In genomic region chr2:13128139-13128538, GRCh38 we compare ENCODE assay signal across 20 cellular contexts.
A peak's percentile ranks its signal among the peaks of the same experiment; 100 is the strongest.
DNase-seq lines count a peak whose midpoint lies in the region; ATAC-seq and TF ChIP-seq lines count a peak whose summit lies in the region.
"Had no signal": no experiment of that assay in that cellular context is flagged by ENCODE, and none has a peak within 500 bp of the region (broad histone marks: within the 10 kb centered on the region; RNA-seq: fewer than 3 reads in every experiment).

No MANE protein-coding gene starts in this region.

- CTCF ChIA-PET in Panc1 (lab: Charles Lee): no interaction called here

- H3K79me2 ChIP-seq in neural cell (replicated peaks; ENCODE audit: insufficient read depth, low read length): no peaks in the 10 kb centered on the region

- no peaks in the 10 kb centered on the region for H4K20me1 ChIP-seq in neural cell (ENCODE audit: insufficient read depth)
- H4K20me1 ChIP-seq: BLaER1 treated with 17β-estradiol and CSF1 and Interleukin-3, amounts not matched to agents 10 nM and 100 nM had no signal

- H3K9me2 ChIP-seq in neural cell (ENCODE audit: insufficient read depth, low read length): no peaks in the 10 kb centered on the region

- H3K27ac ChIP-seq in Panc1 (ENCODE audit: low read length): no peak overlapping the region
- no peak overlapping the region for H3K27ac ChIP-seq in neural cell (ENCODE audit: low read length)
- H3K27ac ChIP-seq in substantia nigra (ENCODE audit: low read depth, low read length, poor library complexity, severe bottlenecking): no peak overlapping the region
- H3K27ac ChIP-seq: 22Rv1; BLaER1 treated with 17β-estradiol and CSF1 and Interleukin-3, amounts not matched to agents 10 nM and 100 nM had no signal

- no peaks in the 10 kb centered on the region for H3K36me3 ChIP-seq in Panc1 (ENCODE audit: control insufficient read depth, insufficient read depth, low read length)
- H3K36me3 ChIP-seq in neural cell (ENCODE audit: insufficient read depth, low read length): no peaks in the 10 kb centered on the region
- H3K36me3 ChIP-seq: BE2C; BLaER1 treated with 17β-estradiol and CSF1 and Interleukin-3, amounts not matched to agents 10 nM and 100 nM had no signal

- TF ChIP-seq CTCF in Panc1 (IDR thresholded peaks at IDR 0.05) (no peak), neural cell (IDR thresholded peaks at IDR 0.05; ENCODE audit: poor library complexity, severe bottlenecking) (no peak), type B pancreatic cell (conservative IDR thresholded peaks at IDR 0.05) (no peak)

- ATAC-seq in Panc1: peak; percentile 45; the same call in 1 of the 2 replicates

- no peak overlapping the region for H3K4me3 Mint-ChIP-seq in type B pancreatic cell
- H3K4me3 Mint-ChIP-seq: CD14-positive monocyte; CD4-positive, alpha-beta T cell; CD8-positive, alpha-beta memory T cell had no signal

- H3K9me3 ChIP-seq in Panc1 (ENCODE audit: control insufficient read depth, insufficient read depth, low read depth, low read length) (no peaks in the 10 kb centered on the region), neural cell (ENCODE audit: low read length) (no peaks in the 10 kb centered on the region)
- H3K9me3 ChIP-seq: BE2C had no signal

- peaks cover 3% of the 10 kb centered on the region for H3K27me3 Mint-ChIP-seq in type B pancreatic cell

- no peak overlapping the region for H3K4me3 ChIP-seq in Panc1 (ENCODE audit: low read depth in 2 of 2, low read length in 2 of 2)
- no peak overlapping the region for H3K4me3 ChIP-seq in neural cell (ENCODE audit: low read length)
- H3K4me3 ChIP-seq: BLaER1 treated with 17β-estradiol and CSF1 and Interleukin-3, amounts not matched to agents 10 nM and 100 nM had no signal

- H3F3A ChIP-seq in neural cell (ENCODE audit: insufficient read depth, low read length, poor library complexity, severe bottlenecking): no peaks in the 10 kb centered on the region

- POLR2A ChIA-PET in Panc1 (lab: Charles Lee): no interaction called here

- no peak overlapping the region for H2AFZ ChIP-seq in neural cell (ENCODE audit: low read depth, low read length)

- no peak for TF ChIP-seq RAD21 in neural cell (conservative IDR thresholded peaks at IDR 0.05)

- H3K9me3 Mint-ChIP-seq in type B pancreatic cell: peaks cover 5% of the 10 kb centered on the region
- H3K9me3 Mint-ChIP-seq: CD4-positive, alpha-beta T cell; CD8-positive, alpha-beta memory T cell had no signal

- H3K36me3 Mint-ChIP-seq in type B pancreatic cell: no peaks in the 10 kb centered on the region
- H3K36me3 Mint-ChIP-seq: CD14-positive monocyte; CD8-positive, alpha-beta memory T cell had no signal

- H3K4me1 Mint-ChIP-seq in type B pancreatic cell (ENCODE audit: unreplicated experiment): peaks cover 11% of the 10 kb centered on the region
- H3K4me1 Mint-ChIP-seq: CD14-positive monocyte; CD8-positive, alpha-beta memory T cell had no signal

- BruUV-seq in Panc1 (replicated peaks; lab: Mats Ljungman, UMichigan): no TSS peak

- H3K9ac ChIP-seq in neural cell (ENCODE audit: low read length): no peak overlapping the region
- H3K9ac ChIP-seq: BLaER1 treated with 17β-estradiol and CSF1 and Interleukin-3, amounts not matched to agents 10 nM and 100 nM had no signal

- H3K27me3 ChIP-seq in Panc1 (ENCODE audit: control insufficient read depth, insufficient read depth, low read length) (no peaks in the 10 kb centered on the region), neural cell (ENCODE audit: insufficient read depth, low read depth, low read length) (no peaks in the 10 kb centered on the region)
- H3K27me3 ChIP-seq: BE2C; BLaER1 treated with 17β-estradiol and CSF1 and Interleukin-3, amounts not matched to agents 10 nM and 100 nM had no signal

- no peak for TF ChIP-seq EP300 in neural cell (conservative IDR thresholded peaks at IDR 0.05; ENCODE audit: poor library complexity, severe bottlenecking)

- no peak overlapping the region for H3K27ac Mint-ChIP-seq in type B pancreatic cell
- H3K27ac Mint-ChIP-seq: CD14-positive monocyte; CD4-positive, alpha-beta T cell; CD8-positive, alpha-beta memory T cell had no signal

- no peaks in the 10 kb centered on the region for H3K4me1 ChIP-seq in Panc1 (ENCODE audit: control insufficient read depth, insufficient read depth, low read length)
- H3K4me1 ChIP-seq: BE2C had no signal

- peak in 2 of 3 experiments; percentile 40 to 79 for DNase-seq in NCI-H1417 (lab: John Stamatoyannopoulos, UW)
- no peak for DNase-seq in NCI-H1417 treated with DMSO at 0.1 percent for 48 hours (lab: John Stamatoyannopoulos, UW)
- DNase-seq in COLO829 (ENCODE audit: low spot score): peak; percentile 49
- no peak for DNase-seq in Panc1 (ENCODE audit: low read depth, low spot score)
- no peak for DNase-seq in AML-193 (lab: John Stamatoyannopoulos, UW)
- no peak for DNase-seq in type B pancreatic cell (ENCODE audit: extremely low spot score, unreplicated experiment)
- DNase-seq in substantia nigra (lab: John Stamatoyannopoulos, UW): no peak
- DNase-seq: BE2C; Calu3; CD4-positive, alpha-beta T cell; CD8-positive, alpha-beta memory T cell; COR-L47; DMS153; DND-41; GOT3; HCEC 1CT had no signal

- in situ Hi-C loops in Panc1 (cut with HindIII; ENCODE audit: low pct_unique_long_range_greater_than_20kb, low sequenced_read_pairs): no loop called here

- intact Hi-C loops in Panc1 (cut with micrococcal nuclease; ENCODE audit: unreplicated experiment): no loop called here

- H3K4me2 ChIP-seq in neural cell (ENCODE audit: low read length): peak overlapping the region; percentile 21
- H3K4me2 ChIP-seq: BLaER1 treated with 17β-estradiol and CSF1 and Interleukin-3, amounts not matched to agents 10 nM and 100 nM had no signal

TF ChIP-seq in neural cell, 6 proteins besides CTCF, POLR2A, EP300 and RAD21:
- no peak for TF ChIP-seq SMC3 (conservative IDR thresholded peaks at IDR 0.05; ENCODE audit: poor library complexity)
- no peak for TF ChIP-seq POLR2AphosphoS5 (IDR thresholded peaks at IDR 0.05)
- no peak for TF ChIP-seq MXI1 (conservative IDR thresholded peaks at IDR 0.05; ENCODE audit: poor library complexity, severe bottlenecking)
- TF ChIP-seq EZH2 (IDR thresholded peaks at IDR 0.05; ENCODE audit: borderline replicate concordance, insufficient read depth, low read length, poor library complexity, severe bottlenecking): no peak
- TF ChIP-seq REST (IDR thresholded peaks at IDR 0.05; ENCODE audit: borderline replicate concordance): no peak

Comparison
In these comparisons a context has a peak if more than half of its experiments do, and no peak if none do; other contexts are left out.
1. DNase-seq: peak in NCI-H1417 (2 of 3) and COLO829 (single experiment); none in NCI-H1417 treated with DMSO at 0.1 percent for 48 hours (single experiment), Panc1 (single experiment), AML-193 (0 of 2), type B pancreatic cell (single experiment) and substantia nigra (0 of 49).